In the genomic region with DNA sequence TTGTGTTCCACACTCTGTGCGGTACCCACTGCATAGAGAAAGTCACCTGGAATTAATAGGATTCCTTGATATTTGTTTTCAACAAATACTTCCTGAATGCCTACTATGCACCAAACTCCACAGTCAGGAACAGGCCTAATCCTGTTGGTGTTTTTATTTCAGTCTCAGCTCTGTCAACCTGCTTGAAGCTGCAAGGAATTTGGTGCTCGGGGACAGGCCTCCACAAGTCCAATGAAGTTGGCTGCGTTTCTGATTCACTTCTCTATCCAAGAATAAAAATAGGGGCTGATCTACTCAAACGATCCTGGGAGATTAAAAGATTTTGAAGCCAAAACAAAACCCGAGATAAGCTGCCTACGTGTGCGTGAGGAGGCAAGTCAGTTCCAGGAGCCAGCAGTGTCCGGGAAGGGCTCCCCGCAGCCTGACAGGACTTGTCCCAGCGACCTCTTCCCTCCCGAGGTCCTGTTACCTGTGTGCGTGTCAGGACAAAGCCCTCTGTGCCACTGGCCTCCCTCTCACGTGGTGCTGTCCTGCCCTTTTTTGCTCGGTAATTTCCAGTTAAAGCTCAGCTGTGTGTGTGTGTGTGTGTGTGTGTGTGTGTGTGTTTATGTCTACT, we compare ENCODE assay signal across 11 cellular contexts.
DNase-seq lines count a peak whose midpoint lies in the region; ATAC-seq and TF ChIP-seq lines count a peak whose summit lies in the region.
"Had no signal": no experiment of that assay in that cellular context is flagged by ENCODE, and none has a peak within 500 bp of the region (broad histone marks: within the 10 kb centered on the region; RNA-seq: fewer than 3 reads in every experiment).

No MANE protein-coding gene starts in this region.

- H3K27ac Mint-ChIP-seq in activated T-helper 17 cell treated with anti-CD3 and anti-CD28 coated beads, Interleukin-2, amount 50 U/mL, for 72 hours: no peak overlapping the region
- H3K27ac Mint-ChIP-seq in activated naive CD8-positive, alpha-beta T cell treated with anti-CD3 and anti-CD28 coated beads for 36 hours: no peak overlapping the region

- H3K4me3 Mint-ChIP-seq in activated T-helper 17 cell treated with anti-CD3 and anti-CD28 coated beads, Interleukin-2, amount 50 U/mL, for 72 hours: no peak overlapping the region
- H3K4me3 Mint-ChIP-seq in activated naive CD8-positive, alpha-beta T cell treated with anti-CD3 and anti-CD28 coated beads for 36 hours: no peak overlapping the region

- no peak for ATAC-seq in activated T-helper 17 cell treated with anti-CD3 and anti-CD28 coated beads, Interleukin-2, amount 50 U/mL, for 72 hours (replicated peaks)

- no peak for TF ChIP-seq POLR2A in uterus (IDR thresholded peaks at IDR 0.05)

- H3K27me3 ChIP-seq in left ventricle myocardium inferior (ENCODE audit: low read depth): no peaks in the 10 kb centered on the region
- no peaks in the 10 kb centered on the region for H3K27me3 ChIP-seq in parathyroid adenoma (ENCODE audit: control insufficient read depth, insufficient read depth, low read length)
- no peaks in the 10 kb centered on the region for H3K27me3 ChIP-seq in uterus

- peaks cover 10% of the 10 kb centered on the region for H3K27me3 Mint-ChIP-seq in activated T-helper 17 cell treated with anti-CD3 and anti-CD28 coated beads, Interleukin-2, amount 50 U/mL, for 72 hours
- H3K27me3 Mint-ChIP-seq in activated naive CD8-positive, alpha-beta T cell treated with anti-CD3 and anti-CD28 coated beads for 36 hours: no peaks in the 10 kb centered on the region

- H3K9me3 Mint-ChIP-seq in activated T-helper 17 cell treated with anti-CD3 and anti-CD28 coated beads, Interleukin-2, amount 50 U/mL, for 72 hours: peaks cover 8% of the 10 kb centered on the region
- H3K9me3 Mint-ChIP-seq in activated naive CD8-positive, alpha-beta T cell treated with anti-CD3 and anti-CD28 coated beads for 36 hours: peaks cover 5% of the 10 kb centered on the region

- H3K4me3 ChIP-seq in left ventricle myocardium inferior: no peak overlapping the region
- no peak overlapping the region for H3K4me3 ChIP-seq in parathyroid adenoma (ENCODE audit: low read depth, low read length)
- no peak overlapping the region for H3K4me3 ChIP-seq in uterus

- peaks cover 39% of the 10 kb centered on the region for H3K4me1 ChIP-seq in left ventricle myocardium inferior
- peaks cover 27% of the 10 kb centered on the region for H3K4me1 ChIP-seq in parathyroid adenoma
- H3K4me1 ChIP-seq in uterus: peaks cover 5 to 9% of the 10 kb centered on the region in 2 donors

- H3K36me3 ChIP-seq in left ventricle myocardium inferior (no peaks in the 10 kb centered on the region), parathyroid adenoma (ENCODE audit: control insufficient read depth, insufficient read depth, low read length) (no peaks in the 10 kb centered on the region), uterus (no peaks in the 10 kb centered on the region)

- DNase-seq in NCI-H2171 treated with DMSO at 0.1 percent for 48 hours (lab: John Stamatoyannopoulos, UW) (peak; percentile 15), NCI-H2171 (lab: John Stamatoyannopoulos, UW) (no peak), left ventricle myocardium inferior (no peak), uterus (no peak), GDM1 (lab: John Stamatoyannopoulos, UW) (no peak)
- no peak for DNase-seq in activated naive CD8-positive, alpha-beta T cell treated with anti-CD3 and anti-CD28 coated beads for 36 hours
- DNase-seq: amniotic stem cell; effector CD4-positive, alpha-beta T cell; NCI-H187 treated with DMSO at 0.1 percent for 48 hours had no signal

- H3K9me3 ChIP-seq in left ventricle myocardium inferior (replicated peaks): peaks cover 8% of the 10 kb centered on the region
- no peaks in the 10 kb centered on the region for H3K9me3 ChIP-seq in parathyroid adenoma (ENCODE audit: control insufficient read depth, low read length)
- H3K9me3 ChIP-seq in uterus: no peaks in the 10 kb centered on the region

- TF ChIP-seq CTCF in left ventricle myocardium inferior (IDR thresholded peaks at IDR 0.05; ENCODE audit: borderline replicate concordance): no peak
- TF ChIP-seq CTCF in parathyroid adenoma (IDR thresholded peaks at IDR 0.05): no peak
- no peak for TF ChIP-seq CTCF in uterus (IDR thresholded peaks at IDR 0.05)

- peak overlapping the region; percentile 39 for H3K4me2 ChIP-seq in parathyroid adenoma (ENCODE audit: low read length)

- H3K79me2 ChIP-seq in parathyroid adenoma: no peaks in the 10 kb centered on the region

- no peaks in the 10 kb centered on the region for H3K36me3 Mint-ChIP-seq in activated T-helper 17 cell treated with anti-CD3 and anti-CD28 coated beads, Interleukin-2, amount 50 U/mL, for 72 hours (ENCODE audit: low read depth)
- no peaks in the 10 kb centered on the region for H3K36me3 Mint-ChIP-seq in activated naive CD8-positive, alpha-beta T cell treated with anti-CD3 and anti-CD28 coated beads for 36 hours

- peak overlapping the region; percentile 7 for H2AFZ ChIP-seq in parathyroid adenoma

- H3K4me1 Mint-ChIP-seq in activated T-helper 17 cell treated with anti-CD3 and anti-CD28 coated beads, Interleukin-2, amount 50 U/mL, for 72 hours: peaks cover 3% of the 10 kb centered on the region
- no peaks in the 10 kb centered on the region for H3K4me1 Mint-ChIP-seq in activated naive CD8-positive, alpha-beta T cell treated with anti-CD3 and anti-CD28 coated beads for 36 hours

- intact Hi-C loops in left ventricle myocardium inferior (cut with micrococcal nuclease) (loop anchor here (10.0 kb wide), 2 partner anchors 59 to 99 kb away; partner anchors contain the start of gene ETS2), uterus (cut with DNase I; ENCODE audit: low total_unique reads) (no loop called here)

- H3K27ac ChIP-seq in left ventricle myocardium inferior (replicated peaks) (peak overlapping the region; percentile 71), parathyroid adenoma (peak overlapping the region; percentile 94), uterus (peak overlapping the region; percentile 38 to 49)

- no peak overlapping the region for H3K9ac ChIP-seq in parathyroid adenoma

Comparison
In these comparisons a context has a peak if more than half of its experiments do, and no peak if none do; other contexts are left out.
1. H3K27ac ChIP-seq: peak in every context shown above with its lines; median percentile 94 in parathyroid adenoma; 71 in left ventricle myocardium inferior; 44 in uterus.